ENCODE assay signal across 13 cellular contexts in the genomic region with DNA sequence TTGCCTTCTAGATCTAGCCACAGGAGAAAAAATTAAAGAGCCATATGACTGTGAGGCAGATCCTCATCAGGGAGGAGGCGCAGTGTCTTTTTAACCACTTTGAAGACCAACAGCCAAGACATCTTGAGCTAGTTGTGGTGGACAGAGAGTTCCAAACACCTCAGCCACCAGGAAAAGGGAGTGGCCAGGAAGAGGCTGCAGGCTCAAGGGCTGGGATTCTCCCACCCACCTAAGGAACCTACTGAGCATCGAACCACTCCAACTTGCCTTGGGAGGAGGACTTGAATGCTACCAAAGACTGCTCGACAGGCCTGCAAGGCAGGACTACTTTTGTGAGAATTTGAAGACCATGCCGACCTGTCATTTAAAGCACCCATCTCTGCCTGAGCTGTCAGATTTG.
"Had no signal": no experiment of that assay in that cellular context is flagged by ENCODE, and none has a peak within 500 bp of the region (broad histone marks: within the 10 kb centered on the region; RNA-seq: fewer than 3 reads in every experiment).

No MANE protein-coding gene starts in this region.

- H3K27ac ChIP-seq: ascending aorta, gastroesophageal sphincter, heart left ventricle, left ventricle myocardium inferior, prostate gland, right atrium auricular region, tibial artery, uterus had no signal

- H3K36me3 ChIP-seq: ascending aorta, gastroesophageal sphincter, heart left ventricle, left ventricle myocardium inferior, prostate gland, right atrium auricular region, tibial artery, uterus had no signal

- H3K4me1 ChIP-seq: ascending aorta, gastroesophageal sphincter, left ventricle myocardium inferior, prostate gland, right atrium auricular region, uterus had no signal

- H3K9me3 ChIP-seq: ascending aorta, gastroesophageal sphincter, heart left ventricle, left ventricle myocardium inferior, prostate gland, right atrium auricular region, tibial artery, uterus had no signal

- DNase-seq: activated gamma-delta T cell; cortex of kidney; heart left ventricle; left ventricle myocardium inferior; stimulated activated CD4-positive, alpha-beta T cell treated with anti-CD3 and anti-CD28 coated beads, Interleukin-12 subunit alpha, Interleukin-12 subunit beta, amount 100 ng/mL, for 4 hours; substantia nigra; T-helper 9 cell; tibial artery; uterus had no signal

- H3K27me3 ChIP-seq: ascending aorta, gastroesophageal sphincter, heart left ventricle, right atrium auricular region, tibial artery, uterus had no signal

- ATAC-seq: gastroesophageal sphincter, heart left ventricle had no signal

- H3K4me3 ChIP-seq: ascending aorta, gastroesophageal sphincter, heart left ventricle, left ventricle myocardium inferior, prostate gland, right atrium auricular region, tibial artery, uterus had no signal
